In the genomic region with DNA sequence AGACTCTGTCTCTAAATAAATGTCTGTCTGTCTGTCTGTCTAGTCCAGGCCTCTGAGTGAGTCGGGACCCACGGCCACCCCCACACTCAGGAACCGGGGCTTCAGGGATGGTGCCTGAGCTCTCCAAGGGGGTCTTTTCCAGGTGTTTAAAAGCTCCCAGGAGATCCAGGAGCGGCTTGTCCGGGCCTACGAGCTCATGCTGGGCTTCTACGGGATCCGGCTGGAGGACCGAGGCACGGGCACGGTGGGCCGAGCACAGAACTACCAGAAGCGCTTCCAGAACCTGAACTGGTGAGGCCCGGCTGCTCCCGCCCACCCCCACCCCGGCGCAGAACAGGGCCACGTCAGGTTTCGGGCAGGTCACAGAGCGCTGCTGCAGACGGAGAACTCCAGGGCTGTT, we compare ENCODE assay signal across 1 cellular context.
TF ChIP-seq lines count a peak whose summit lies in the region.

No MANE protein-coding gene starts in this region.

TF ChIP-seq in HepG2, 621 proteins besides CTCF, POLR2A, EP300 and RAD21:
- TF ChIP-seq AGO2 (optimal IDR thresholded peaks at IDR 0.05; ENCODE audit: low read depth, low read length) (peak; percentile 17), NFATC3 (CRISPR knock-in tag; IDR thresholded peaks at IDR 0.05) (no peak), ZNF501 (CRISPR knock-in tag; IDR thresholded peaks at IDR 0.05) (0 out of 2 replicates have a peak, but pooled peaks have one; percentile 27), PPARG (CRISPR knock-in tag; conservative IDR thresholded peaks at IDR 0.05) (no peak), PREB (CRISPR knock-in tag; IDR thresholded peaks at IDR 0.05) (no peak), GABPB1 (CRISPR knock-in tag; IDR thresholded peaks at IDR 0.05) (no peak), ZNF251 (CRISPR knock-in tag; IDR thresholded peaks at IDR 0.05) (no peak)
